ENCODE assay signal across 8 cellular contexts in the genomic region with DNA sequence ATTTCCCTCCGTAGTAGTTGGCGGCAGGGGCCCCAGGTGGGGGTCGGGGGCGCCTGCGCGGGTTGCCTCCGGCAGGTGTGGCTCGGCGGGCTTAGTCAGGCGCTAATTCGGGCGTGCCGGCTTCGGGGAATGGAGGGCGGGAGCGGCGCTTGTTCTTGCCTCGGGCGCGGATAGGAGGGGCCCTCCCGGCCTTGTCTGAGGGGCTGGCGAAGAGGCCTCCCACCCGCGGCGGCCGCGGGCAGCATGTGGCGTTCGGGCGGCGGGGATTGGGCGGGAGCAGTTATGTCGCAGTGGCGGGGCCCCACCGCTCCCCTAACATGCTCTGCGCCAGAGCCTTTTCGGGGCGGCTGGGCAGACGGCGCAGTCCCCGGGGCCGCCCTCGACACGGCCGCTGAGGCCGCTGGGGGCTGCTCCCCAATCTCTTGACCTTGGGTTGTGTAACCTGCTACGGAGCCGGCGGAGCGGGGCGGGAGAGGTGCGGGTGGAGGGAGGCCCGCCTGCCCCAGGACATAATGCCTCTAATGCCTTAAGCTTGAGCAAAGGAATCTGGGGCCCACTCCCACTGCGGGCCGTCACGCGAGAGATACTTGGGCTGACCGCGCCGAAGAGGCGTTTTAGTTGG. TPM values are rescaled to one million over a fixed set of nuclear protein-coding genes. Genes with fewer than 3 reads are reported as not detected.
DNase-seq lines count a peak whose midpoint lies in the region; ATAC-seq and TF ChIP-seq lines count a peak whose summit lies in the region.

No MANE protein-coding gene starts in this region.

- CTCF ChIA-PET in CD4-positive, alpha-beta T cell (lab: Charles Lee), result interaction anchor here (1.5 kb wide), 2 partner anchors 193 to 383 kb away, joined by 3 to 6 read pairs; a partner anchor contains a TSS

- peak overlapping the region; percentile 96 for H3K4me3 Mint-ChIP-seq in CD4-positive, alpha-beta T cell
- H3K4me3 Mint-ChIP-seq in GM23338, result peak overlapping the region; percentile 96
- H3K4me3 Mint-ChIP-seq in mesothelial cell of epicardium, result peak overlapping the region; percentile 93

- no peak overlapping the region for H2AFZ ChIP-seq in GM23338

- no peaks in the 10 kb centered on the region for H3K36me3 ChIP-seq in GM23338 (ENCODE audit: insufficient read depth)
- H3K36me3 ChIP-seq in effector memory CD4-positive, alpha-beta T cell (ENCODE audit: control insufficient read depth, insufficient read depth, low read length), result no peaks in the 10 kb centered on the region

- peak; percentile 43 for ATAC-seq in CD4-positive, alpha-beta T cell (ENCODE audit: poor library complexity)
- peak; percentile 24 for ATAC-seq in GM23338
- ATAC-seq in GM19328 (IDR thresholded peaks at IDR 0.05; ENCODE audit: unreplicated experiment), result no peak

- no peaks in the 10 kb centered on the region for H3K27me3 ChIP-seq in CD4-positive, alpha-beta T cell (ENCODE audit: control insufficient read depth, insufficient read depth, low read length)
- H3K27me3 ChIP-seq in GM23338 (ENCODE audit: insufficient read depth), result no peaks in the 10 kb centered on the region
- no peaks in the 10 kb centered on the region for H3K27me3 ChIP-seq in effector memory CD4-positive, alpha-beta T cell (replicated peaks; ENCODE audit: control insufficient read depth, insufficient read depth, low read length, poor library complexity, severe bottlenecking)

- peaks cover 33% of the 10 kb centered on the region for H3K4me1 ChIP-seq in GM23338 (ENCODE audit: insufficient read depth)
- peaks cover 25% of the 10 kb centered on the region for H3K4me1 ChIP-seq in effector memory CD4-positive, alpha-beta T cell (ENCODE audit: control insufficient read depth, insufficient read depth, low read length, poor library complexity, severe bottlenecking)

- no peaks in the 10 kb centered on the region for H3K9me3 ChIP-seq in CD4-positive, alpha-beta T cell (ENCODE audit: control insufficient read depth, low read length)
- H3K9me3 ChIP-seq in effector memory CD4-positive, alpha-beta T cell (ENCODE audit: control insufficient read depth, low read length), result no peaks in the 10 kb centered on the region

- no peaks in the 10 kb centered on the region for H3K27me3 Mint-ChIP-seq in CD4-positive, alpha-beta T cell
- H3K27me3 Mint-ChIP-seq in GM23338 (ENCODE audit: insufficient read depth, low read depth, poor library complexity) (peaks cover 14% of the 10 kb centered on the region), mesothelial cell of epicardium (ENCODE audit: low read depth) (no peaks in the 10 kb centered on the region)

- intact Hi-C loops in CD4-positive, alpha-beta T cell (cut with DNase I, micrococcal nuclease), result loop anchor here (2.0 to 10.0 kb wide), 9 partner anchors 59 to 1212 kb away; partner anchors contain the start of genes FAM229B (in 1 of the 2), GTF3C6 (in 1 of the 2), REV3L (in 1 of the 2) and RPF2 (in 1 of the 2)

- no peaks in the 10 kb centered on the region for H3K9me3 Mint-ChIP-seq in CD4-positive, alpha-beta T cell
- H3K9me3 Mint-ChIP-seq in GM23338, result peaks cover 4% of the 10 kb centered on the region; the same call in 2 of the 3 replicates
- H3K9me3 Mint-ChIP-seq in mesothelial cell of epicardium, result no peaks in the 10 kb centered on the region

- TF ChIP-seq CTCF in CD4-positive, alpha-beta T cell (IDR thresholded peaks at IDR 0.05), result no peak
- no peak for TF ChIP-seq CTCF in GM23338 (conservative IDR thresholded peaks at IDR 0.05; ENCODE audit: low read depth in 2 of 2)
- TF ChIP-seq CTCF in mesothelial cell of epicardium (IDR thresholded peaks at IDR 0.05; ENCODE audit: unreplicated experiment), result no peak

- peaks cover 26% of the 10 kb centered on the region for H3K36me3 Mint-ChIP-seq in CD4-positive, alpha-beta T cell (ENCODE audit: low read depth)
- peaks cover 23% of the 10 kb centered on the region for H3K36me3 Mint-ChIP-seq in GM23338 (ENCODE audit: low read depth)
- H3K36me3 Mint-ChIP-seq in mesothelial cell of epicardium, result no peaks in the 10 kb centered on the region

- peak overlapping the region; percentile 91 for H3K27ac ChIP-seq in CD4-positive, alpha-beta T cell (ENCODE audit: low read depth, low read length)
- H3K27ac ChIP-seq in GM23338 (ENCODE audit: low read depth), result peak overlapping the region; percentile 76
- peak overlapping the region; percentile 87 for H3K27ac ChIP-seq in effector memory CD4-positive, alpha-beta T cell (ENCODE audit: insufficient read depth, low read length, poor library complexity, severe bottlenecking)

- peaks cover 36% of the 10 kb centered on the region for H4K20me1 ChIP-seq in GM23338 (replicated peaks; ENCODE audit: insufficient read depth)

- POLR2A ChIA-PET in CD4-positive, alpha-beta T cell (lab: Charles Lee), result interaction anchor here (0.9 to 9.1 kb wide), 15 partner anchors 9 to 1781 kb away, joined by 3 to 809 read pairs (median 15); partner anchors contain the start of genes CD164, CDK19, GTF3C6 and RPF2

- H3K27ac Mint-ChIP-seq in CD4-positive, alpha-beta T cell, result peak overlapping the region; percentile 99
- H3K27ac Mint-ChIP-seq in GM23338 (peak overlapping the region; percentile 92), mesothelial cell of epicardium (peak overlapping the region; percentile 92)

- H3K9me2 ChIP-seq in GM23338 (ENCODE audit: insufficient read depth), result no peaks in the 10 kb centered on the region

- H3F3A ChIP-seq in GM23338 (replicated peaks; ENCODE audit: low read depth), result no peaks in the 10 kb centered on the region; the same call in 1 of the 2 replicates

- H3K4me1 Mint-ChIP-seq in CD4-positive, alpha-beta T cell (ENCODE audit: low read depth), result peaks cover 51% of the 10 kb centered on the region
- H3K4me1 Mint-ChIP-seq in GM23338 (peaks cover 31% of the 10 kb centered on the region), mesothelial cell of epicardium (peaks cover 41% of the 10 kb centered on the region)

- H3K79me2 ChIP-seq in GM23338 (replicated peaks; ENCODE audit: insufficient read depth), result peaks cover 76% of the 10 kb centered on the region

- peak overlapping the region; percentile 83 for H3K4me2 ChIP-seq in GM23338

- peak overlapping the region; percentile 80 for H3K4me3 ChIP-seq in GM23338
- peak overlapping the region; percentile 92 for H3K4me3 ChIP-seq in effector memory CD4-positive, alpha-beta T cell (ENCODE audit: insufficient read depth, low read depth, low read length, poor library complexity, severe bottlenecking)

- peak; percentile 33 to 74 (median 58) for DNase-seq in CD4-positive, alpha-beta T cell
- DNase-seq in GM23338 (ENCODE audit: low spot score), result peak; percentile 58
- DNase-seq in NCI-H146 treated with DMSO at 0.1 percent for 48 hours (lab: John Stamatoyannopoulos, UW; ENCODE audit: unreplicated experiment), result peak; percentile 58
- DNase-seq in activated CD8-positive, alpha-beta memory T cell treated with anti-CD3 and anti-CD28 coated beads for 4 hours (ENCODE audit: low read depth in 2 of 2), result peak; percentile 32 to 49
- DNase-seq in effector memory CD4-positive, alpha-beta T cell, result peak; percentile 61 to 68 (median 67)
- peak in 1 of 2 experiments; percentile 67 for DNase-seq in mesothelial cell of epicardium (ENCODE audit: low spot score in 2 of 2, unreplicated experiment in 2 of 2)
- DNase-seq in stimulated activated CD8-positive, alpha-beta memory T cell treated with anti-CD3 and anti-CD28 coated beads, Interleukin-15, amount 100 ng/mL, for 4 hours (ENCODE audit: low read depth in 2 of 2), result peak; percentile 39 to 50

TF ChIP-seq in GM23338, 12 proteins besides CTCF, POLR2A, EP300 and RAD21:
- TF ChIP-seq STAT1 (IDR thresholded peaks at IDR 0.05; ENCODE audit: unreplicated experiment) (no peak), EZH2 (IDR thresholded peaks at IDR 0.05; ENCODE audit: low read depth, unreplicated experiment) (no peak), NANOG (IDR thresholded peaks at IDR 0.05; ENCODE audit: borderline replicate concordance) (no peak), JUNB (IDR thresholded peaks at IDR 0.05; ENCODE audit: unreplicated experiment) (no peak), ZNF331 (CRISPR knock-in tag; IDR thresholded peaks at IDR 0.05; ENCODE audit: low read depth) (no peak)

RNA-seq across cellular contexts. Expression of gene AMD1, which starts 1.1 kb away (rescaled TPM):
- 100 to 1,000 TPM; 165 to 174 TPM for total RNA-seq in CD4-positive, alpha-beta T cell
- 243 and 296 TPM in 2 replicates for total RNA-seq in GM23338 (2014; rRNA removed; shearing (Covaris generic))
- 127 and 136 TPM in 2 replicates for polyA plus RNA-seq in GM23338 (2016; fragmentation: Nextera tagmentation; extraction: Ambion mirVana)
- total RNA-seq in mesothelial cell of epicardium, result 46.0 to 46.8 TPM (median 46.7 TPM) in 3 replicates
